2 cellular contexts compared by ENCODE assay signal in the genomic region with DNA sequence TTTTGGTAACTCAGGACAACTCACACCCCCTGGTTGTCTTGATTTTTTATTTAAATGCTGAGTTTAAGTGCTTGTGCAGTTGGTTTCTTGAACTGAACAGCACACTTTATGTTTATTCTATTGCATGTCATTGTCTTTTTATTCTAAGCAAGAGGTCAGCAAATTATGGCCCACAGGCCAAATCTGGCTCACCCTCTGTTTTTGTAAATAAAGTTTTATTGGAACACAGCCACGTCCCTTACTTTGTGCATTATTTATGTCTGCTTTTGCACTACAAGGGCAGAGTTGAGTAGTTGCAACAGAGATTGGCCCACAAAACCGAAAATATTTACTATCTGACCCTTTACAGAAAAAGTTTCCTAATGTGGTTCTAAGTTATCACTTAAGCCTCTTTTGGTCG.
TF ChIP-seq lines count a peak whose summit lies in the region.

No MANE protein-coding gene starts in this region.

TF ChIP-seq in HepG2, 621 proteins besides CTCF, POLR2A, EP300 and RAD21 (continued from another document):
- TF ChIP-seq ZBTB40 (IDR thresholded peaks at IDR 0.05), result peak; percentile 13; the same call in 1 of the 2 replicates
- no peak; the same call in 1 of the 2 replicates for TF ChIP-seq ZBTB40 (CRISPR knock-in tag; IDR thresholded peaks at IDR 0.05)

TF ChIP-seq in SK-N-SH treated with all-trans-retinoic acid at 6 μM for 48 hours, 23 proteins besides CTCF, POLR2A, EP300 and RAD21 (continued from another document):
- no peak for TF ChIP-seq TCF4 (CRISPR knock-in tag; IDR thresholded peaks at IDR 0.05; ENCODE audit: borderline replicate concordance)
- TF ChIP-seq CSRNP3 (CRISPR knock-in tag; IDR thresholded peaks at IDR 0.05), result no peak
- TF ChIP-seq ZFP30 (CRISPR knock-in tag; IDR thresholded peaks at IDR 0.05), result no peak
- TF ChIP-seq OSR1 (CRISPR knock-in tag; IDR thresholded peaks at IDR 0.05), result no peak
- TF ChIP-seq GLIS3 (CRISPR knock-in tag; IDR thresholded peaks at IDR 0.05), result no peak
